In genomic region chr19:19562665-19563347, GRCh38 we compare ENCODE assay signal across 9 cellular contexts. TPM values are rescaled to one million over a fixed set of nuclear protein-coding genes. Genes with fewer than 3 reads are reported as not detected.
DNase-seq lines count a peak whose midpoint lies in the region; ATAC-seq and TF ChIP-seq lines count a peak whose summit lies in the region.
"Had no signal": no experiment of that assay in that cellular context is flagged by ENCODE, and none has a peak within 500 bp of the region (broad histone marks: within the 10 kb centered on the region; RNA-seq: fewer than 3 reads in every experiment).

No MANE protein-coding gene starts in this region.

- ATAC-seq in upper lobe of left lung (ENCODE audit: low FRiP score in 2 of 2) (peak; percentile 6 to 12), GM21526 (IDR thresholded peaks at IDR 0.05; ENCODE audit: low FRiP score, unreplicated experiment) (no peak)

- no peaks in the 10 kb centered on the region for H3K9me3 ChIP-seq in upper lobe of left lung

- peaks cover 0 to 4% (median 2%) of the 10 kb centered on the region in 4 donors for H3K36me3 ChIP-seq in upper lobe of left lung

- no peak for TF ChIP-seq POLR2A in upper lobe of left lung (IDR thresholded peaks at IDR 0.05)

- no peak for TF ChIP-seq EP300 in upper lobe of left lung (IDR thresholded peaks at IDR 0.05)

- H3K4me3 ChIP-seq in upper lobe of left lung = no peak overlapping the region

- DNase-seq in stimulated activated CD4-positive, alpha-beta T cell treated with anti-CD3 and anti-CD28 coated beads, Interleukin-15, amount 100 ng/mL, for 24 hours = peak; percentile 43
- DNase-seq in stimulated activated CD4-positive, alpha-beta T cell treated with anti-CD3 and anti-CD28 coated beads, Interleukin-12 subunit alpha, Interleukin-12 subunit beta, amount 100 ng/mL, for 4 hours = no peak
- peak; percentile 18 for DNase-seq in activated T-cell treated with anti-CD3 and anti-CD28 coated beads for 4 hours
- peak; percentile 56 for DNase-seq in iPS-NIHi11 (ENCODE audit: low spot score)
- DNase-seq in upper lobe of left lung = no peak
- no peak for DNase-seq in dedifferentiated amniotic fluid mesenchymal stem cell (ENCODE audit: extremely low spot score)
- no peak for DNase-seq in GM19238 (ENCODE audit: insufficient read length, low spot score)
- DNase-seq: head of caudate nucleus had no signal

- TF ChIP-seq CTCF in upper lobe of left lung (IDR thresholded peaks at IDR 0.05) = peak in 1 of 6 experiments; percentile 14

- no peaks in the 10 kb centered on the region for H3K4me1 ChIP-seq in upper lobe of left lung

- WGBS in upper lobe of left lung, 2 donors = 78 to 80% methylated on average over 13 to 17 of the region's 17 CpGs

- no peak overlapping the region for H3K27ac ChIP-seq in upper lobe of left lung

- no peaks in the 10 kb centered on the region for H3K27me3 ChIP-seq in upper lobe of left lung

RNA-seq across cellular contexts. Expression of gene CILP2, which starts 24.7 kb away (rescaled TPM):
- total RNA-seq in upper lobe of left lung = under 1 TPM in 2 of 6 donors, not detected in 4; 0.14 to 0.37 TPM

RNA-seq across cellular contexts. Expression of gene YJEFN3, which starts 34.1 kb away (rescaled TPM):
- total RNA-seq in upper lobe of left lung = 1 to 10 TPM in 4 of 6 donors, under 1 TPM in 2; 0.61 to 7.3 (median 4.8) TPM

RNA-seq across cellular contexts. Expression of gene NDUFA13, which starts 46.8 kb away (rescaled TPM):
- total RNA-seq in upper lobe of left lung = 100 to 1,000 TPM in 3 of 6 donors, 10 to 100 TPM in 3; 24.3 to 305 (median 112) TPM

RNA-seq across cellular contexts. Expression of gene TSSK6, which starts 47.5 kb away (rescaled TPM):
- total RNA-seq in upper lobe of left lung = 1 to 10 TPM; 1.7 to 7.3 (median 3.1) TPM

RNA-seq across cellular contexts. Expression of gene PBX4, which starts 55.7 kb away (rescaled TPM):
- 10 to 100 TPM in 2 of 6 donors, 1 to 10 TPM in 4; 2.0 to 30.4 (median 5.8) TPM for total RNA-seq in upper lobe of left lung

Comparison
In these comparisons a context has a peak if more than half of its experiments do, and no peak if none do; other contexts are left out.
1. DNase-seq: peak in stimulated activated CD4-positive, alpha-beta T cell treated with anti-CD3 and anti-CD28 coated beads, Interleukin-15, amount 100 ng/mL, for 24 hours (single experiment), activated T-cell treated with anti-CD3 and anti-CD28 coated beads for 4 hours (single experiment) and iPS-NIHi11 (single experiment); none in stimulated activated CD4-positive, alpha-beta T cell treated with anti-CD3 and anti-CD28 coated beads, Interleukin-12 subunit alpha, Interleukin-12 subunit beta, amount 100 ng/mL, for 4 hours (single experiment), upper lobe of left lung (0 of 2), dedifferentiated amniotic fluid mesenchymal stem cell (single experiment) and GM19238 (single experiment).